37 cellular contexts compared by ENCODE assay signal in genomic region chr6:18312368-18312767, GRCh38.
"Had no signal": no experiment of that assay in that cellular context is flagged by ENCODE, and none has a peak within 500 bp of the region (broad histone marks: within the 10 kb centered on the region; RNA-seq: fewer than 3 reads in every experiment).

No MANE protein-coding gene starts in this region.

- H3K4me2 ChIP-seq: PC-9 had no signal

- H3K27ac ChIP-seq: adrenal gland, body of pancreas, PC-9, RWPE1, VCaP had no signal

- ATAC-seq: activated naive CD4-positive, alpha-beta T cell treated with anti-CD3 and anti-CD28 coated beads, Interleukin-2, amount 50 U/mL, for 72 hours; activated T-cell treated with anti-CD3 and anti-CD28 coated beads, Interleukin-2, amount 50 U/mL, for 4 hours; body of pancreas; Right ventricle myocardium inferior; SK-N-SH treated with all-trans-retinoic acid at 6 μM for 48 hours had no signal

- FAIRE-seq: astrocyte, bronchial epithelial cell, RCC 7860 had no signal

- H3K36me3 ChIP-seq: adrenal gland, MG63 had no signal

- H3K4me3 ChIP-seq: adrenal gland, body of pancreas, MG63, PC-9 had no signal

- H3K4me1 ChIP-seq: adrenal gland, body of pancreas had no signal

- H3K27me3 ChIP-seq: adrenal gland, body of pancreas, MG63 had no signal

- H3K9me3 ChIP-seq: adrenal gland, body of pancreas, MG63 had no signal

- H2AFZ ChIP-seq: PC-9 had no signal

- DNase-seq: activated B cell treated with CpG ODN at 0.5 μM for 24 hours; activated CD4-positive, alpha-beta memory T cell treated with anti-CD3 and anti-CD28 coated beads, Interleukin-2, amount 10 ng/mL, durations not matched to agents 7 days and 5 days; activated CD4-positive, alpha-beta T cell treated with anti-CD3 and anti-CD28 coated beads for 1 hour; activated CD4-positive, alpha-beta T cell treated with anti-CD3 and anti-CD28 coated beads for 48 hours; activated CD8-positive, alpha-beta memory T cell treated with anti-CD3 and anti-CD28 coated beads for 24 hours; activated gamma-delta T cell treated with Interleukin-2 at 50 U/mL for 16 hours; activated naive CD4-positive, alpha-beta T cell treated with anti-CD3 and anti-CD28 coated beads for 36 hours; activated T-cell treated with anti-CD3 and anti-CD28 coated beads, Interleukin-2, amount 50 U/mL, for 4 hours; adrenal gland; body of pancreas; caudate nucleus; cerebellar nuclear complex; Kasumi-1; KG1; MG63; NCI-H1048; NCI-H1436 treated with DMSO at 0.1 percent for 48 hours; NCI-H187; NCI-H2029 treated with DMSO at 0.1 percent for 48 hours; NCI-H2107; NCI-H2171; NCI-H510A; NCI-H774; PC-9; SIG-M5; SW 1271; T-helper 1 cell; T-helper 2 cell; T-helper 9 cell had no signal
